In the genomic region with DNA sequence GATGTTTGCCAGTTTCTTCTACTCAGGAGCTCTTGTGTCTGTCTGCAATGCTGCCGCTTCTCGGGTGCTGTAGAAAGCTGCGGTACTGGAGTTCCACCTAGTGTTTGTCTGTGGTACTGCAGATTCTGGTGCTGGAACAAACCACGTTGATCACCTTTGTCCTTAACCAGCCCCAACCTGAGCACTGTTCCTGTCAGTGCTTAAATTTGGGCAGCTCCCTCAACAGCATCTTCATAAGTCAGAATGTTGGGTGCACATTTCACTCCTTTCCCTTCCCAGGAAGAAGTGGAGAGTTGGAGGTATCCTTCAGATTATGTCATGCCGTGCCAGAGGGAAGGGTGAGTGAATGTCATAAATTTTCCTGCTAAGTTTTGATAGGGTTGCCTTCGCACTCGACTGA, we compare ENCODE assay signal across 8 cellular contexts. TPM values are rescaled to one million over a fixed set of nuclear protein-coding genes. Genes with fewer than 3 reads are reported as not detected.
DNase-seq lines count a peak whose midpoint lies in the region; ATAC-seq and TF ChIP-seq lines count a peak whose summit lies in the region.

No MANE protein-coding gene starts in this region.

- intact Hi-C loops in left lung (cut with DNase I) = no loop called here

- no peak overlapping the region for H3K27ac ChIP-seq in left lung

- H3K27me3 Mint-ChIP-seq in chondrocyte (ENCODE audit: low read depth) = peaks cover 38% of the 10 kb centered on the region

- ATAC-seq in HG03097 (IDR thresholded peaks at IDR 0.05; ENCODE audit: low FRiP score, unreplicated experiment) = peak; percentile 65
- ATAC-seq in left lung = peak; percentile 99
- no peak for ATAC-seq in GM18511 (IDR thresholded peaks at IDR 0.05; ENCODE audit: unreplicated experiment)

- H3K4me3 Mint-ChIP-seq in chondrocyte (ENCODE audit: unreplicated experiment) = no peak overlapping the region

- no peaks in the 10 kb centered on the region for H3K36me3 ChIP-seq in left lung

- H3K4me3 ChIP-seq in left lung = no peak overlapping the region

- H3K27ac Mint-ChIP-seq in chondrocyte (ENCODE audit: unreplicated experiment) = no peak overlapping the region

- no peaks in the 10 kb centered on the region for H3K4me1 Mint-ChIP-seq in chondrocyte (ENCODE audit: low read depth)

- H3K9me3 ChIP-seq in left lung = peaks cover 0 to 4% of the 10 kb centered on the region in 2 donors

- peaks cover 3 to 26% of the 10 kb centered on the region in 2 donors for H3K27me3 ChIP-seq in left lung

- DNase-seq in GDM1 (lab: John Stamatoyannopoulos, UW) = peak; percentile 32
- DNase-seq in NCI-H510A (lab: John Stamatoyannopoulos, UW) = peak; percentile 36
- peak; percentile 56 for DNase-seq in activated CD4-positive, alpha-beta T cell treated with anti-CD3 and anti-CD28 coated beads for 1 hour
- DNase-seq in chondrocyte (ENCODE audit: low spot score) = no peak
- peak in 1 of 2 donors; percentile 56 for DNase-seq in left lung
- DNase-seq in stimulated activated CD4-positive, alpha-beta T cell treated with anti-CD3 and anti-CD28 coated beads, Interleukin-4, amount 100 ng/mL, for 4 hours = peak; percentile 58 to 61

- no peaks in the 10 kb centered on the region for H3K4me1 ChIP-seq in left lung

- TF ChIP-seq CTCF in chondrocyte (IDR thresholded peaks at IDR 0.05) (peak; percentile 94), left lung (IDR thresholded peaks at IDR 0.05) (peak; percentile 88 to 98)

- peaks cover 15% of the 10 kb centered on the region for H3K9me3 Mint-ChIP-seq in chondrocyte (ENCODE audit: low read depth)

- peaks cover 3% of the 10 kb centered on the region for H3K36me3 Mint-ChIP-seq in chondrocyte (ENCODE audit: low read depth)

RNA-seq across cellular contexts. Expression of a gene that starts 48.7 kb away (rescaled TPM):
- not detected in 3 replicates for total RNA-seq in chondrocyte
- total RNA-seq in left lung = not detected
